Comparison of ENCODE assay signal across 28 cellular contexts in genomic region chr9:99335280-99335679, GRCh38.
"Had no signal": no experiment of that assay in that cellular context is flagged by ENCODE, and none has a peak within 500 bp of the region (broad histone marks: within the 10 kb centered on the region; RNA-seq: fewer than 3 reads in every experiment).

No MANE protein-coding gene starts in this region.

- H3K4me3 ChIP-seq: ascending aorta, coronary artery, gastroesophageal sphincter, hepatocyte, left ventricle myocardium inferior, lung, mucosa of descending colon, right lobe of liver, skin epidermis, stomach, tibial artery, upper lobe of right lung had no signal

- H3K27ac ChIP-seq: ascending aorta, brain microvascular endothelial cell, coronary artery, gastroesophageal sphincter, hepatocyte, left ventricle myocardium inferior, right lobe of liver, skin epidermis, stomach, tibial artery, upper lobe of right lung, WERI-Rb-1 had no signal

- H3K36me3 ChIP-seq: ascending aorta, brain microvascular endothelial cell, gastroesophageal sphincter, left ventricle myocardium inferior, right lobe of liver, stomach, tibial artery, upper lobe of right lung, WERI-Rb-1 had no signal

- H3K9me3 ChIP-seq: ascending aorta, gastroesophageal sphincter, left ventricle myocardium inferior, mucosa of descending colon, right lobe of liver, stomach, tibial artery, upper lobe of right lung had no signal

- ATAC-seq: effector memory CD8-positive, alpha-beta T cell; gastroesophageal sphincter; mucosa of descending colon; stimulated activated memory B cell treated with anti-CD40 and anti-IgM and Interleukin-4, amounts not matched to agents 10 μg/mL and 1 μg/mL and 100 μg/mL, for 72 hours; upper lobe of right lung had no signal

- DNase-seq: activated CD4-positive, alpha-beta T cell treated with anti-CD3 and anti-CD28 coated beads for 48 hours; activated CD4-positive, alpha-beta T cell treated with anti-CD3 and anti-CD28 coated beads, Interleukin-2, amount 50 U/mL, for 48 hours; activated CD8-positive, alpha-beta memory T cell treated with anti-CD3 and anti-CD28 coated beads for 24 hours; activated effector memory CD4-positive, alpha-beta T cell treated with anti-CD3 and anti-CD28 coated beads, Interleukin-2, amount 50 U/mL, for 16 hours; activated naive CD4-positive, alpha-beta T cell treated with anti-CD3 and anti-CD28 coated beads, Interleukin-2, amount 10 ng/mL, durations not matched to agents 7 days and 5 days; activated naive CD8-positive, alpha-beta T cell treated with anti-CD3 and anti-CD28 coated beads, Interleukin-2, amount 10 ng/mL, durations not matched to agents 7 days and 5 days; brain microvascular endothelial cell; effector memory CD8-positive, alpha-beta T cell; islet precursor cell; left ventricle myocardium inferior; mesendoderm; mucosa of descending colon; posterior cingulate gyrus; right lobe of liver; stimulated activated CD4-positive, alpha-beta T cell treated with anti-CD3 and anti-CD28 coated beads, Interleukin-12 subunit alpha, Interleukin-12 subunit beta, amount 100 ng/mL, for 4 hours; stimulated activated CD4-positive, alpha-beta T cell treated with anti-CD3 and anti-CD28 coated beads, Interleukin-4, amount 100 ng/mL, for 1 hour; stomach; T1000; tibial artery; upper lobe of right lung; WERI-Rb-1 had no signal

- H3K27me3 ChIP-seq: ascending aorta, brain microvascular endothelial cell, gastroesophageal sphincter, hepatocyte, right lobe of liver, stomach, tibial artery, upper lobe of right lung had no signal

- H2AFZ ChIP-seq: hepatocyte had no signal

- H3K4me1 ChIP-seq: ascending aorta, right lobe of liver, stomach, tibial artery, upper lobe of right lung had no signal

- H3K4me2 ChIP-seq: hepatocyte had no signal

- H3K79me2 ChIP-seq: hepatocyte had no signal
